Comparison of ENCODE assay signal across 1 cellular context in the genomic region with DNA sequence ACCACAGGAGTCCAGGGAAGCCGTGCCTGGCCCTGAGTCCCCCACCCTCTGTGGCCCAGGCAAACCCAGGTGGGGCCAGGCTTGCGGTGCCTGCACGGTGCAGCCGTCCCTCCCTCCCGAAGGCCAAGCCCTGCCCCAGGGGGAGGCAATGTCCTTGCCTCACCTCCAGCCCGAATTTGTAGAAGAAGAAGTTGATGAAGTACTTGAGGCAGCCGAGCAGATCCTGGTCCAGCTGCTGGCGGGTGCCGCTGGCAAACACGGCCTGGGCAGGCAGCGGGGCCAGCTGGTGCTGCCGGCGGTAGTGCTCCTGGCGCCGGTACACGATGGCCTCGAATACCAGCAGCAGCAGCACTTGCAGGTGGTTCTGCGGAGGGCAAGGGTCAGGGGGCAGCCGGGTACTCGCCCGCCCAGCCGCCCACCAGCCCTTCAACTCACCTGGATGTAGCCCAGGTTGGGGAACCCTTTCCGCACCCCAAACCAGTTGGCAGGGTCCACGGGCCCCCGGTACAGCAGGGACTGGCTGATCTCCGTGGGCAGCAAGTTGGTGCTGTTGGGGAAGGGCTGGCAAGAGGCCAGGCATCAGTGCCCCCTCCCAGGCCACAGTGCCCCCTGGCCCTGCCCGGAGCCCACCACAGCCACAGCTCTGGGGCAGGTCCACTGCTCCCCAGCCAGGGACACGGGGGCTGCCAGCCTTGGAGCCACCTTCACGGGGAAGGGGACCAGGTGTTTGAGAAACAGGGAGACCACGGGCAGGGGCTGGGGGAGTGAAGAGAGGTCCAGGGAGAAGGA.
TF ChIP-seq lines count a peak whose summit lies in the region.

No MANE protein-coding gene starts in this region.

TF ChIP-seq in Ishikawa, 13 proteins besides CTCF, POLR2A, EP300 and RAD21:
- TF ChIP-seq FOXM1 (IDR thresholded peaks at IDR 0.05; ENCODE audit: borderline replicate concordance, low read depth) (no peak), ZBTB7A (IDR thresholded peaks at IDR 0.05; ENCODE audit: low read depth) (peak; percentile 24; the same call in 1 of the 2 replicates)
